ENCODE assay signal across 25 cellular contexts in genomic region chr5:147727200-147727599, GRCh38. TPM values are rescaled to one million over a fixed set of nuclear protein-coding genes. Genes with fewer than 3 reads are reported as not detected.
A peak's percentile ranks its signal among the peaks of the same experiment; 100 is the strongest.
DNase-seq lines count a peak whose midpoint lies in the region; ATAC-seq and TF ChIP-seq lines count a peak whose summit lies in the region.
"Had no signal": no experiment of that assay in that cellular context is flagged by ENCODE, and none has a peak within 500 bp of the region (broad histone marks: within the 10 kb centered on the region; RNA-seq: fewer than 3 reads in every experiment).

No MANE protein-coding gene starts in this region.

- no peak overlapping the region for H3K9ac ChIP-seq in SK-N-MC (ENCODE audit: insufficient read length)
- no peak overlapping the region for H3K9ac ChIP-seq in fibroblast of lung (ENCODE audit: insufficient read depth, low read length)
- H3K9ac ChIP-seq: BLaER1 treated with 17β-estradiol and CSF1 and Interleukin-3, amounts not matched to agents 10 nM and 100 nM; GM23248 had no signal

- no peak for TF ChIP-seq POLR2A in gastroesophageal sphincter (IDR thresholded peaks at IDR 0.05)

- DNase-seq in M059J (ENCODE audit: low read depth) (peak; percentile 61), SK-N-MC (ENCODE audit: low read depth, low spot score) (no peak), astrocyte of the hippocampus (ENCODE audit: low read depth, low spot score) (peak; percentile 47), fibroblast of lung (ENCODE audit: low read depth in 2 of 2) (peak; percentile 3 to 23), ureter (ENCODE audit: low spot score) (no peak), C1 segment of cervical spinal cord (lab: John Stamatoyannopoulos, UW) (no peak)
- DNase-seq: 8988T; ACHN; AML-193; BE2C; Caco-2; CD4-positive, CD25-positive, alpha-beta regulatory T cell; CD8-positive, alpha-beta T cell; DMS153; DND-41; EL; GDM1; GM23248; H7; HCEC 1CT had no signal

- H3K79me2 ChIP-seq in fibroblast of lung (ENCODE audit: control insufficient read depth, insufficient read depth, low read length), result no peaks in the 10 kb centered on the region

- H3K4me2 ChIP-seq in fibroblast of lung (ENCODE audit: extremely low read depth, insufficient read depth, low read length), result no peak overlapping the region
- H3K4me2 ChIP-seq: A549; BLaER1 treated with 17β-estradiol and CSF1 and Interleukin-3, amounts not matched to agents 10 nM and 100 nM had no signal

- H3K27me3 ChIP-seq in fibroblast of lung (ENCODE audit: control insufficient read depth, insufficient read depth, low read length) (no peaks in the 10 kb centered on the region), gastroesophageal sphincter (no peaks in the 10 kb centered on the region)
- H3K27me3 ChIP-seq: BE2C; BLaER1 treated with 17β-estradiol and CSF1 and Interleukin-3, amounts not matched to agents 10 nM and 100 nM had no signal

- H3K27ac ChIP-seq in SK-N-MC, result 0 out of 2 replicates have a peak overlapping the region, but pooled peaks have one; percentile 1
- H3K27ac ChIP-seq in fibroblast of lung (ENCODE audit: insufficient read depth, low read length), result no peak overlapping the region
- no peak overlapping the region for H3K27ac ChIP-seq in gastroesophageal sphincter
- H3K27ac ChIP-seq: A549; BLaER1 treated with 17β-estradiol and CSF1 and Interleukin-3, amounts not matched to agents 10 nM and 100 nM; GM23248 had no signal

- TF ChIP-seq CTCF in fibroblast of lung (conservative IDR thresholded peaks at IDR 0.05 in 1 of 2, IDR thresholded peaks at IDR 0.05 in 1 of 2; ENCODE audit: low read depth in 1 of 2, low read length in 2 of 2) (no peak), gastroesophageal sphincter (IDR thresholded peaks at IDR 0.05) (no peak)

- peaks cover 5% of the 10 kb centered on the region; the same call in 1 of the 2 replicates for H3K9me3 ChIP-seq in SK-N-MC (ENCODE audit: low read depth, low read length)
- no peaks in the 10 kb centered on the region for H3K9me3 ChIP-seq in fibroblast of lung (ENCODE audit: control insufficient read depth, insufficient read depth, low read depth, low read length)
- no peaks in the 10 kb centered on the region for H3K9me3 ChIP-seq in gastroesophageal sphincter
- H3K9me3 ChIP-seq: A549, BE2C, Caco-2 had no signal

- H3K4me3 ChIP-seq in SK-N-MC, result no peak overlapping the region
- H3K4me3 ChIP-seq in fibroblast of lung (replicated peaks in 1 of 4; ENCODE audit: control extremely low read depth in 1 of 4, insufficient read depth in 1 of 4, low read depth in 3 of 4, low read length in 4 of 4), result no peak overlapping the region
- no peak overlapping the region for H3K4me3 ChIP-seq in gastroesophageal sphincter
- H3K4me3 ChIP-seq: A549; BLaER1 treated with 17β-estradiol and CSF1 and Interleukin-3, amounts not matched to agents 10 nM and 100 nM; GM12878; GM23248 had no signal

- H3K4me1 ChIP-seq in fibroblast of lung (ENCODE audit: control insufficient read depth, extremely low read depth, insufficient read depth, low read length) (no peaks in the 10 kb centered on the region), gastroesophageal sphincter (no peaks in the 10 kb centered on the region)
- H3K4me1 ChIP-seq: A549, BE2C had no signal

- H3K36me3 ChIP-seq in SK-N-MC (ENCODE audit: insufficient read depth, low read length), result peaks cover 56% of the 10 kb centered on the region
- no peaks in the 10 kb centered on the region for H3K36me3 ChIP-seq in fibroblast of lung (ENCODE audit: control insufficient read depth, insufficient read depth, low read length)
- no peaks in the 10 kb centered on the region for H3K36me3 ChIP-seq in gastroesophageal sphincter
- H3K36me3 ChIP-seq: BE2C had no signal

- ATAC-seq in HG03196 (IDR thresholded peaks at IDR 0.05; ENCODE audit: unreplicated experiment) (no peak), gastroesophageal sphincter (no peak)
- ATAC-seq: A549; CD8-positive, alpha-beta T cell; GM12878 had no signal

- H2AFZ ChIP-seq in fibroblast of lung (ENCODE audit: low read length), result no peak overlapping the region
- H2AFZ ChIP-seq: GM23248 had no signal

- WGBS in gastroesophageal sphincter (ENCODE audit: low coverage in 1 of 2), 2 donors, result 82 to 93% methylated on average over 1 of the region's 1 CpG

- H4K20me1 ChIP-seq in fibroblast of lung (ENCODE audit: control insufficient read depth, extremely low read depth, insufficient read depth, low read length), result no peaks in the 10 kb centered on the region

- TF ChIP-seq EP300 in gastroesophageal sphincter (IDR thresholded peaks at IDR 0.05), result no peak

RNA-seq across cellular contexts. Expression of gene JAKMIP2, which starts 55.3 kb away (rescaled TPM):
- 1.1 and 2.3 TPM in 2 replicates for total RNA-seq in M059J (2014; rRNA removed; shearing (Covaris generic))
- total RNA-seq in fibroblast of lung (0.51 and 1.3 TPM in 2 replicates), ureter (1.3 TPM), gastroesophageal sphincter (1 to 10 TPM in 1 of 4 donors, under 1 TPM in 3; 0.62 to 2.3 (median 0.79) TPM)
- polyA plus RNA-seq in fibroblast of lung, result 0.51 and 6.5 TPM in 2 replicates
- 0.29 and 5.3 TPM in 2 replicates for polyA plus RNA-seq in fibroblast of lung (2012)
- polyA minus RNA-seq in fibroblast of lung (ENCODE audit: low replicate concordance), result not detected in 2 replicates
- total RNA-seq: GM23248 had no signal

Comparison
In these comparisons a context has a peak if more than half of its experiments do, and no peak if none do; other contexts are left out.
1. DNase-seq: peak in M059J (single experiment), astrocyte of the hippocampus (single experiment) and fibroblast of lung (2 of 2); none in SK-N-MC (single experiment), ureter (single experiment) and C1 segment of cervical spinal cord (0 of 14).